ENCODE assay signal across 18 cellular contexts in the genomic region with DNA sequence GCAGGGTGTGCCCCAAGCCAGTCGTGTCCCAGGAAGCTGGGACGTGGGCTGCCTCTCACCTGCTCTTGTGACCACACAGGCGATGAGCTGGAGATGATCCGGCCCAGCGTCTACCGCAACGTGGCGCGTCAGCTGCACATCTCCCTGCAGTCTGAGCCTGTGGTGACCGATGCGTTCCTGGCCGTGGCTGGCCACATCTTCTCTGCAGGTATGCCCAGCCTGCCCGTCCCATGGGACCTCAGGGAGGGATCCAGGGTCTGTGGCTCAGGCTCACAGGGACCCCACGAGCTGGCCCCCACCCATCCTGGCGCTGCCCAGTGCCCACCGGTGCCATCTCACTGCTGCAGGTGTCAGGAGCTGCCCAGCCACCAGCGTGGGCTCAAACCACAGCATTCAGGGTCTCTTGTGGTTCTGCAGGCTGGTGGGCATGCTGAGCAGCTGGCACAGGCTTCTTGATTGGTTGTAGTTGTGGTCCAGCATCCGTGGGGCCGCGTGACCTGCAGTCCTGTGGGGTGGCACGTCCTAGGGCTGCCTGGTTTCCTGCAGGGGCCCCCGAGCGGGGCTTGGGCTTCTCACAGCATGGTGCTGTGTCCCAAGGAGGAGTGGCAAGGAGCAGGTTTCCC. TPM values are rescaled to one million over a fixed set of nuclear protein-coding genes. Genes with fewer than 3 reads are reported as not detected.
DNase-seq lines count a peak whose midpoint lies in the region; ATAC-seq and TF ChIP-seq lines count a peak whose summit lies in the region.
"Had no signal": no experiment of that assay in that cellular context is flagged by ENCODE, and none has a peak within 500 bp of the region (broad histone marks: within the 10 kb centered on the region; RNA-seq: fewer than 3 reads in every experiment).

No MANE protein-coding gene starts in this region.

- H2BK20ac ChIP-seq in IMR-90 (ENCODE audit: low read depth, low read length), result no peak overlapping the region

- H2BK15ac ChIP-seq in IMR-90 (ENCODE audit: low read depth, low read length), result peak overlapping the region; percentile 31; the same call in 1 of the 3 replicates

- H3K4me3 ChIP-seq in IMR-90 (ENCODE audit: insufficient read depth, low read depth, low read length) (no peak overlapping the region), coronary artery (peak overlapping the region; percentile 38), lower lobe of right lung (no peak overlapping the region), suprapubic skin (no peak overlapping the region), Caco-2 (ENCODE audit: low read depth, low read length) (no peak overlapping the region)

- 0 out of 2 replicates have a peak overlapping the region, but pooled peaks have one; percentile 23 for H3K14ac ChIP-seq in IMR-90 (replicated peaks; ENCODE audit: low read depth, low read length)

- H2AK5ac ChIP-seq in IMR-90 (ENCODE audit: low read depth, low read length), result peak overlapping the region; percentile 59; the same call in 1 of the 2 replicates

- no peaks in the 10 kb centered on the region for H3K9me3 Mint-ChIP-seq in Caco-2 (ENCODE audit: unreplicated experiment)
- H3K9me3 Mint-ChIP-seq: memory B cell had no signal

- 95% methylated on average over 15 of the region's 23 CpGs; no CpG with 5 or more reads in 1 of the 2 experiments for whole genome bisulfite sequencing in IMR-90 (ENCODE audit: extremely low coverage in 2 of 2, insufficient read length in 1 of 2), 2 experiments
- WGBS in suprapubic skin, result 27% methylated on average over 3 of the region's 23 CpGs

- peaks cover 55% of the 10 kb centered on the region for H4K20me1 ChIP-seq in IMR-90 (ENCODE audit: insufficient read depth, low read length)

- H3K56ac ChIP-seq in IMR-90 (ENCODE audit: extremely low read depth, insufficient read depth, low read length), result no peak overlapping the region

- H2BK120ac ChIP-seq in IMR-90 (ENCODE audit: low read depth, low read length), result peak overlapping the region; percentile 41; the same call in 1 of the 2 replicates

- H3K27me3 ChIP-seq in IMR-90 (ENCODE audit: control insufficient read depth, insufficient read depth, low read length) (no peaks in the 10 kb centered on the region), lower lobe of right lung (ENCODE audit: low read depth) (peaks cover 4% of the 10 kb centered on the region), suprapubic skin (peaks cover 8% of the 10 kb centered on the region), Caco-2 (replicated peaks; ENCODE audit: control insufficient read depth, insufficient read depth, low read length) (no peaks in the 10 kb centered on the region)

- no peak overlapping the region for H3K18ac ChIP-seq in IMR-90 (ENCODE audit: low read depth, low read length)

- H4K91ac ChIP-seq in IMR-90 (ENCODE audit: insufficient read depth, low read depth, low read length), result no peak overlapping the region

- intact Hi-C loops in IMR-90 (cut with micrococcal nuclease), result no loop called here
- intact Hi-C loops in lower lobe of right lung (cut with DNase I), result no loop called here
- intact Hi-C loops in Caco-2 (cut with micrococcal nuclease; ENCODE audit: unreplicated experiment), result no loop called here

- DNase-seq in IMR-90, result no peak
- no peak for DNase-seq in coronary artery (ENCODE audit: low spot score)
- peak; percentile 52 for DNase-seq in lower lobe of right lung
- DNase-seq in suprapubic skin (ENCODE audit: low spot score in 2 of 2), result no peak
- DNase-seq in iPS-NIHi11 (ENCODE audit: low spot score), result no peak
- DNase-seq in Caco-2, result no peak
- DNase-seq in NCI-H2227 (lab: John Stamatoyannopoulos, UW; ENCODE audit: unreplicated experiment), result no peak
- DNase-seq: activated CD4-positive, alpha-beta T cell treated with anti-CD3 and anti-CD28 coated beads, Interleukin-2, amount 50 U/mL, for 4 hours; activated naive CD4-positive, alpha-beta T cell treated with anti-CD3 and anti-CD28 coated beads, Interleukin-2, amount 50 U/mL, for 16 hours; activated T-cell treated with anti-CD3 and anti-CD28 coated beads, Interleukin-2, amount 50 U/mL, for 1 hour; immature natural killer cell; NCI-H2171; NCI-H82; nephron progenitor cell had no signal

- H4K8ac ChIP-seq in IMR-90 (ENCODE audit: low read depth in 2 of 2, low read length in 2 of 2), result no peak overlapping the region

- CTCF ChIA-PET in IMR-90 (lab: Yijun Ruan, JAX), result no interaction called here
- CTCF ChIA-PET in Caco-2 (lab: Charles Lee), result no interaction called here

- POLR2A ChIA-PET in IMR-90 (lab: Charles Lee; ENCODE audit: unreplicated experiment) (no interaction called here), Caco-2 (lab: Charles Lee) (no interaction called here)

- TF ChIP-seq CTCF in IMR-90 (conservative IDR thresholded peaks at IDR 0.05; ENCODE audit: low read depth, low read length), result no peak
- no peak for TF ChIP-seq CTCF in coronary artery (IDR thresholded peaks at IDR 0.05)
- TF ChIP-seq CTCF in lower lobe of right lung (IDR thresholded peaks at IDR 0.05), result no peak
- no peak for TF ChIP-seq CTCF in suprapubic skin (IDR thresholded peaks at IDR 0.05)
- no peak for TF ChIP-seq CTCF in Caco-2 (IDR thresholded peaks at IDR 0.05; ENCODE audit: insufficient read depth in 1 of 2, low read depth in 1 of 2, low read length in 1 of 2, severe bottlenecking in 1 of 2, unreplicated experiment in 1 of 2)

- no peaks in the 10 kb centered on the region for H3K9me3 ChIP-seq in IMR-90 (ENCODE audit: control insufficient read depth, insufficient read depth, low read length)
- no peaks in the 10 kb centered on the region for H3K9me3 ChIP-seq in lower lobe of right lung
- no peaks in the 10 kb centered on the region for H3K9me3 ChIP-seq in suprapubic skin
- H3K9me3 ChIP-seq in Caco-2, result no peaks in the 10 kb centered on the region

- no peak overlapping the region; the same call in 1 of the 2 replicates for H3K4ac ChIP-seq in IMR-90 (ENCODE audit: low read depth, low read length)

- no peak overlapping the region for H3K27ac Mint-ChIP-seq in Caco-2 (ENCODE audit: unreplicated experiment)
- H3K27ac Mint-ChIP-seq: brain; memory B cell; nephron progenitor cell; stimulated activated naive CD8-positive, alpha-beta T cell treated with anti-CD3 and anti-CD28 coated beads, Interleukin-15, Interleukin-2, amounts not matched to agents 100 ng/mL and 50 ng/mL, for 24 hours had no signal

- H3K27ac ChIP-seq in IMR-90 (ENCODE audit: insufficient read depth, low read length), result no peak overlapping the region
- H3K27ac ChIP-seq in coronary artery, result no peak overlapping the region
- H3K27ac ChIP-seq in lower lobe of right lung, result no peak overlapping the region
- H3K27ac ChIP-seq in suprapubic skin, result peak overlapping the region; percentile 53

- peak overlapping the region; percentile 59 for H3K4me2 ChIP-seq in IMR-90 (ENCODE audit: low read depth, low read length)

- H3K4me3 Mint-ChIP-seq in Caco-2 (ENCODE audit: unreplicated experiment), result no peak overlapping the region
- H3K4me3 Mint-ChIP-seq: brain; memory B cell; nephron progenitor cell; stimulated activated naive CD8-positive, alpha-beta T cell treated with anti-CD3 and anti-CD28 coated beads, Interleukin-15, Interleukin-2, amounts not matched to agents 100 ng/mL and 50 ng/mL, for 24 hours had no signal

- no peak overlapping the region for H4K5ac ChIP-seq in IMR-90 (ENCODE audit: low read depth, low read length)

- BruUV-seq in IMR-90 (replicated peaks; lab: Mats Ljungman, UMichigan) (no TSS peak), Caco-2 (replicated peaks; lab: Mats Ljungman, UMichigan) (no TSS peak)

- ATAC-seq in IMR-90 (ENCODE audit: low read depth) (no peak), lower lobe of right lung (no peak), HG03469 (IDR thresholded peaks at IDR 0.05; ENCODE audit: unreplicated experiment) (no peak)

- no peaks in the 10 kb centered on the region for H3K4me1 Mint-ChIP-seq in Caco-2 (ENCODE audit: low read depth, unreplicated experiment)

- TF ChIP-seq EP300 in suprapubic skin (IDR thresholded peaks at IDR 0.05), result no peak

- H3K36me3 ChIP-seq in IMR-90 (ENCODE audit: control insufficient read depth, insufficient read depth, low read length), result peaks cover 19% of the 10 kb centered on the region
- H3K36me3 ChIP-seq in lower lobe of right lung, result peaks cover 8% of the 10 kb centered on the region
- H3K36me3 ChIP-seq in suprapubic skin, result no peaks in the 10 kb centered on the region
- H3K36me3 ChIP-seq in Caco-2 (ENCODE audit: control insufficient read depth, insufficient read depth, low read length), result no peaks in the 10 kb centered on the region

- TF ChIP-seq POLR2A in IMR-90 (IDR thresholded peaks at IDR 0.05; ENCODE audit: low read depth, low read length) (no peak), suprapubic skin (IDR thresholded peaks at IDR 0.05) (no peak)

- H3K4me1 ChIP-seq in IMR-90 (ENCODE audit: control insufficient read depth, insufficient read depth, low read length) (peaks cover 16% of the 10 kb centered on the region), lower lobe of right lung (peaks cover 37% of the 10 kb centered on the region), suprapubic skin (peaks cover 67% of the 10 kb centered on the region), Caco-2 (no peaks in the 10 kb centered on the region)

- H2AK9ac ChIP-seq in IMR-90 (replicated peaks; ENCODE audit: low read depth, low read length, poor library complexity), result peak overlapping the region; percentile 90

- H2BK5ac ChIP-seq in IMR-90 (ENCODE audit: low read depth, low read length, poor library complexity, severe bottlenecking), result no peak overlapping the region

- H3K9me1 ChIP-seq in IMR-90 (ENCODE audit: insufficient read depth, low read length), result peaks cover 15% of the 10 kb centered on the region

- no peaks in the 10 kb centered on the region for H3K27me3 Mint-ChIP-seq in Caco-2 (ENCODE audit: insufficient read depth, unreplicated experiment)

- peak overlapping the region; percentile 63 for H2AFZ ChIP-seq in IMR-90 (replicated peaks; ENCODE audit: low read length, poor library complexity)

- no peak overlapping the region for H3K23ac ChIP-seq in IMR-90 (ENCODE audit: low read depth, low read length)

- dilution Hi-C loops in IMR-90 (cut with HindIII; ENCODE audit: low sequenced_read_pairs, unreplicated experiment), result no loop called here

- H3K36me3 Mint-ChIP-seq in Caco-2 (ENCODE audit: insufficient read depth, unreplicated experiment), result no peaks in the 10 kb centered on the region
- H3K36me3 Mint-ChIP-seq: immature natural killer cell had no signal

- no peak overlapping the region for H3K9ac ChIP-seq in IMR-90 (ENCODE audit: low read depth, low read length)

- TF ChIP-seq RAD21 in IMR-90 (IDR thresholded peaks at IDR 0.05; ENCODE audit: low read length), result no peak

- in situ Hi-C loops in IMR-90 (cut with MboI; ENCODE audit: low sequenced_read_pairs), result no loop called here

- H3K79me1 ChIP-seq in IMR-90 (ENCODE audit: low read depth in 1 of 2, low read length in 2 of 2), result peaks cover 12 to 47% of the 10 kb centered on the region in 2 experiments

RNA-seq across cellular contexts. Expression of a gene that starts 3.8 kb away (rescaled TPM):
- total RNA-seq in IMR-90 (2012; rRNA removed) (13.3 and 15.8 TPM in 2 replicates), lower lobe of right lung (44.2 TPM), suprapubic skin (10 to 100 TPM; 32.4 to 61.6 (median 60.5) TPM), Caco-2 (2022) (18.0 and 18.6 TPM in 2 replicates)
- 34.4 and 37.4 TPM in 2 replicates for polyA plus RNA-seq in IMR-90 (2012; rRNA removed)
- polyA plus RNA-seq in IMR-90 (2012; cell fraction: cytosol; rRNA removed), result 28.7 and 58.2 TPM in 2 replicates
- 40.1 and 75.2 TPM in 2 replicates for polyA plus RNA-seq in IMR-90 (2012; cell fraction: nucleus; rRNA removed; ENCODE audit: low replicate concordance)

RNA-seq across cellular contexts. Expression of a gene that starts 54.0 kb away (rescaled TPM):
- total RNA-seq in IMR-90 (2012; rRNA removed), result 203 and 258 TPM in 2 replicates
- 392 and 417 TPM in 2 replicates for polyA plus RNA-seq in IMR-90 (2012; rRNA removed)
- polyA plus RNA-seq in IMR-90 (2012; cell fraction: cytosol; rRNA removed), result 289 and 326 TPM in 2 replicates
- 774 and 1,419 TPM in 2 replicates for polyA plus RNA-seq in IMR-90 (2012; cell fraction: nucleus; rRNA removed; ENCODE audit: low replicate concordance)
- 125 TPM for total RNA-seq in lower lobe of right lung
- total RNA-seq in suprapubic skin, result 100 to 1,000 TPM; 131 to 232 (median 147) TPM
- total RNA-seq in Caco-2 (2022), result 92.6 and 101 TPM in 2 replicates
